Comparison of ENCODE assay signal across 8 cellular contexts in the genomic region with DNA sequence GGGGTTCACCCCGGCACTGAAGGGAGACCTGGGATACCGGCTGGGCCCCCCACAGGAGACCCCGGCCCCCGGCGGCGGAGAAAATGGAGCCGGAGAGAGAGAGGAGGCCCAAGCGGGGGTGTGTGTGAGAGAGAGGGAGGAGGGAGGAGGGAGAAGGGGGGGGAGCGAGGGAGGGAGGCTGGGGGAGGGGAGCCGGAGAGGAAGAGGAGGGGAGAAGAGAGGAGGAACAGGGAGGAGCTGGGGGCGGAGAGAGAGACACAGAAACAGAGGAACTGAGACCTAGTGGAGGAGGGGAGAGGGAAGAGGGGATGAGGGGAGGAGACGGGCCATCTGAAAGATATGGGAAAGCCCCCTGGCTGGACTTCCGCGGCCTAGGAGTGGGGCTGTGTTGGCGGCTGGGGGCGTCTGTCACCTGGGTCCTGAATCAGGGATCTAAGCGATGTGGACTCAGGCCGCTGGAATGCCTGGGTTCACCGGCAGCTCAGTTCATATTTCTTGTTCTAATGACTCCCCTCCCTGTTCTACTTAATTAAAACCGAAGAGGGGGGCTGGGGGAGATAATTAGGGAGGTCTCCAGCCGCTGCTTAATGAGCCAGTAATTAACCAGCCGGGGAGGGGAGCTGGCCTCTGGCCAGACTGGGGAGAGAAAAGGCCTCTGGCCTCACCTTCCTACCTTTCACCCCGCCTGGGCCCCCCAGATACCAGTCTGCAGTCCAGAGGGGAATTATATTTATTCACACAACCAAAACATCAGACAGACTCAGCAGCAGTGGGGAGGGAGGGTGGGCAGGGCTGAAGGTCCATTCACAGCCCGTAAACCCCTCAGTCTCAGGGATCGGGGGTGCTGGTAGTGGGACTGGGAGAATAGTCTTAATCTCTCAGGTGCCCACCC. TPM values are rescaled to one million over a fixed set of nuclear protein-coding genes. Genes with fewer than 3 reads are reported as not detected.
DNase-seq lines count a peak whose midpoint lies in the region; ATAC-seq and TF ChIP-seq lines count a peak whose summit lies in the region.

A gene with protein sequence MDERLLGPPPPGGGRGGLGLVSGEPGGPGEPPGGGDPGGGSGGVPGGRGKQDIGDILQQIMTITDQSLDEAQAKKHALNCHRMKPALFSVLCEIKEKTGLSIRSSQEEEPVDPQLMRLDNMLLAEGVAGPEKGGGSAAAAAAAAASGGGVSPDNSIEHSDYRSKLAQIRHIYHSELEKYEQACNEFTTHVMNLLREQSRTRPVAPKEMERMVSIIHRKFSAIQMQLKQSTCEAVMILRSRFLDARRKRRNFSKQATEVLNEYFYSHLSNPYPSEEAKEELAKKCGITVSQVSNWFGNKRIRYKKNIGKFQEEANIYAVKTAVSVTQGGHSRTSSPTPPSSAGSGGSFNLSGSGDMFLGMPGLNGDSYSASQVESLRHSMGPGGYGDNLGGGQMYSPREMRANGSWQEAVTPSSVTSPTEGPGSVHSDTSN (minus strand): TSS at position 149 of the 892 bp plus-strand sequence. CDS start 287 bp downstream, outside the sequence.

- no peaks in the 10 kb centered on the region for H3K27me3 ChIP-seq in BE2C
- H3K27me3 ChIP-seq in HUES48 (ENCODE audit: control insufficient read depth, insufficient read depth, low read length): no peaks in the 10 kb centered on the region
- H3K27me3 ChIP-seq in OCI-LY3 (ENCODE audit: low read depth, low read length): no peaks in the 10 kb centered on the region

- H3K27me3 Mint-ChIP-seq in endothelial cell (ENCODE audit: unreplicated experiment) (peaks cover 16% of the 10 kb centered on the region), mesothelial cell of epicardium (ENCODE audit: low read depth) (no peaks in the 10 kb centered on the region)

- H3K4me1 ChIP-seq in BE2C: peaks cover 2% of the 10 kb centered on the region; the same call in 1 of the 2 replicates
- H3K4me1 ChIP-seq in HUES48 (ENCODE audit: control insufficient read depth, insufficient read depth, low read length): peaks cover 33% of the 10 kb centered on the region
- peaks cover 60% of the 10 kb centered on the region for H3K4me1 ChIP-seq in OCI-LY3 (ENCODE audit: low read length)

- H2AFZ ChIP-seq in OCI-LY3 (ENCODE audit: low read depth, low read length): no peak within 1 kb of the TSS

- no peaks in the 10 kb centered on the region for H4K20me1 ChIP-seq in OCI-LY3 (ENCODE audit: insufficient read depth, low read length)

- peak within 1 kb of the TSS; percentile 100 for H3K4me2 ChIP-seq in OCI-LY3 (ENCODE audit: low read length)

- H3K9ac ChIP-seq in HUES48 (ENCODE audit: low read depth, low read length): peak within 1 kb of the TSS; percentile 31; the same call in 1 of the 2 replicates
- H3K9ac ChIP-seq in OCI-LY3 (ENCODE audit: low read length): peak within 1 kb of the TSS; percentile 100

- ATAC-seq in GM19397 (IDR thresholded peaks at IDR 0.05; ENCODE audit: unreplicated experiment): peak; percentile 55

- DNase-seq in BE2C (peak; percentile 85), endothelial cell (ENCODE audit: low spot score) (peak; percentile 58), mesothelial cell of epicardium (ENCODE audit: low spot score in 2 of 2, unreplicated experiment in 2 of 2) (peak; percentile 76 to 82)
- peak; percentile 74 for DNase-seq in activated CD8-positive, alpha-beta memory T cell treated with anti-CD3 and anti-CD28 coated beads, Interleukin-2, amount 50 U/mL, for 48 hours
- DNase-seq in stimulated activated CD8-positive, alpha-beta memory T cell treated with anti-CD3 and anti-CD28 coated beads, Interleukin-15, amount 100 ng/mL, for 4 hours (ENCODE audit: low read depth in 2 of 2): peak; percentile 64 to 75

- H3K4me3 ChIP-seq in BE2C (ENCODE audit: low read depth, low read length) (peak within 1 kb of the TSS; percentile 66), HUES48 (ENCODE audit: low read depth, low read length) (peak within 1 kb of the TSS; percentile 67), OCI-LY3 (ENCODE audit: low read length) (peak within 1 kb of the TSS; percentile 93)

- H3K27ac Mint-ChIP-seq in endothelial cell (ENCODE audit: unreplicated experiment) (peak within 1 kb of the TSS; percentile 97), mesothelial cell of epicardium (peak within 1 kb of the TSS; percentile 98)

- H3K4me1 Mint-ChIP-seq in endothelial cell (ENCODE audit: unreplicated experiment): peaks cover 76% of the 10 kb centered on the region
- H3K4me1 Mint-ChIP-seq in mesothelial cell of epicardium: peaks cover 77% of the 10 kb centered on the region

- no peaks in the 10 kb centered on the region for H3K9me3 Mint-ChIP-seq in endothelial cell (ENCODE audit: unreplicated experiment)
- H3K9me3 Mint-ChIP-seq in mesothelial cell of epicardium: no peaks in the 10 kb centered on the region

- no peak for TF ChIP-seq CTCF in BE2C (IDR thresholded peaks at IDR 0.05; ENCODE audit: low read depth, low read length)
- no peak for TF ChIP-seq CTCF in OCI-LY3 (IDR thresholded peaks at IDR 0.05; ENCODE audit: low read depth, low read length)
- no peak for TF ChIP-seq CTCF in endothelial cell (IDR thresholded peaks at IDR 0.05; ENCODE audit: unreplicated experiment)
- TF ChIP-seq CTCF in mesothelial cell of epicardium (IDR thresholded peaks at IDR 0.05; ENCODE audit: unreplicated experiment): no peak

- H3K27ac ChIP-seq in HUES48 (ENCODE audit: low read depth, low read length) (peak within 1 kb of the TSS; percentile 85), OCI-LY3 (ENCODE audit: low read length) (peak within 1 kb of the TSS; percentile 97)

- peaks cover 48% of the 10 kb centered on the region for H3K79me2 ChIP-seq in OCI-LY3 (ENCODE audit: low read length)

- H3K4me3 Mint-ChIP-seq in endothelial cell (ENCODE audit: unreplicated experiment): peak within 1 kb of the TSS; percentile 100
- H3K4me3 Mint-ChIP-seq in mesothelial cell of epicardium: peak within 1 kb of the TSS; percentile 86

- H3K9me3 ChIP-seq in BE2C: no peaks in the 10 kb centered on the region
- H3K9me3 ChIP-seq in HUES48 (ENCODE audit: control insufficient read depth, insufficient read depth, low read length): no peaks in the 10 kb centered on the region
- H3K9me3 ChIP-seq in OCI-LY3 (ENCODE audit: insufficient read depth, low read length): no peaks in the 10 kb centered on the region

- H3K36me3 Mint-ChIP-seq in endothelial cell (ENCODE audit: low read depth, unreplicated experiment): peaks cover 30% of the 10 kb centered on the region
- peaks cover 17% of the 10 kb centered on the region for H3K36me3 Mint-ChIP-seq in mesothelial cell of epicardium

- H3K36me3 ChIP-seq in BE2C: peaks cover 14% of the 10 kb centered on the region
- H3K36me3 ChIP-seq in HUES48 (ENCODE audit: control insufficient read depth, insufficient read depth, low read length): peaks cover 19% of the 10 kb centered on the region
- peaks cover 18% of the 10 kb centered on the region for H3K36me3 ChIP-seq in OCI-LY3 (replicated peaks; ENCODE audit: low read depth, low read length)

RNA-seq across cellular contexts. Expression of the gene that starts here (rescaled TPM):
- polyA plus RNA-seq in BE2C (2012; ENCODE audit: insufficient read depth, insufficient read length, low read depth): 84.6 TPM
- total RNA-seq in endothelial cell (ENCODE audit: unreplicated experiment) (308 TPM), mesothelial cell of epicardium (236 to 250 TPM (median 246 TPM) in 3 replicates)

Comparison
In these comparisons a context has a peak if more than half of its experiments do, and no peak if none do; other contexts are left out.
1. Peak in every context shown above with its lines: DNase-seq, ATAC-seq, H3K4me3 ChIP-seq and H3K27ac ChIP-seq.